In the genomic region with DNA sequence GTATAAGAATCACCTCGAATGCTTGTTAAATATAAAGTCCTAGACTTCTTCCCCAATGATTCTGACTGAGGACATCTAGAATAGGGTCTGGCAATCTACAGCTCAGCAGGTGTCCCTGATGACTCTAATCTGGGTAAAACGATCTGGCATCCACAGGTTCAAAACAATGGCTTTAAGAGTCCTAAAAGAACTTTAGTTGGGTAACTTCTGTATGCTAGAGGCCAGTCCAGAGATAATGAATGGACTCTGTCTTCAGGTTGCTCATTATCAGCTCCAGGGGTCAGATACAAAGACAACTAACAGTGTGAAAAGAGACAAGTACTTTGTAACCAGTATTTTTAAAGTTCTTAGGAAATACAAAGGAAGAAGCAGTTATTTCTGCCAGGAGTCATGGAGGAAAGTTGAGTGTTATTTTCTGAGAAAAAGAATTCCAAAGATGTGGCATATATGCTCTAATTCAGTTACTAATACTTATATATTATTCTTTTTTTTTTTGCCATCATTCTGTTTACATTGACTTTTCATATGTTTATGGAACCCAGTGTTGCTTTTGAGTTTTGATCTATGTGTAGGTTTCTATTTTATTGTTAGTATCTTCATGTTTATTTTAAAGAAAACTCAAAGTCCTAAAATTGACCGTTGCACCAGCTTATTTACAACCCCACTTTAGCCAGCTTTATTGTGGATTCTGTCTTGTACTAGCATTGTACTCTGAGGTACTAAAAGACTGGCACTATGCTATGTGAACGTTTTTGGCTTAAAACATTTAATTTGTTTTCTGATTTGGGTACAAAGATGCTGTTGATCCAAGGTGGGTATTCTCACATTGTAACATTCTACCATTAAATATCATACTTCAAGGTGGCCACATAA, we compare ENCODE assay signal across 2 cellular contexts.
TF ChIP-seq lines count a peak whose summit lies in the region.

No MANE protein-coding gene starts in this region.

TF ChIP-seq in HCT116, 20 proteins besides CTCF, POLR2A, EP300 and RAD21:
- TF ChIP-seq YY1 (IDR thresholded peaks at IDR 0.05; ENCODE audit: extremely low read depth, insufficient replicate concordance, low read depth, low read length) = no peak
- TF ChIP-seq, protein P1, sequence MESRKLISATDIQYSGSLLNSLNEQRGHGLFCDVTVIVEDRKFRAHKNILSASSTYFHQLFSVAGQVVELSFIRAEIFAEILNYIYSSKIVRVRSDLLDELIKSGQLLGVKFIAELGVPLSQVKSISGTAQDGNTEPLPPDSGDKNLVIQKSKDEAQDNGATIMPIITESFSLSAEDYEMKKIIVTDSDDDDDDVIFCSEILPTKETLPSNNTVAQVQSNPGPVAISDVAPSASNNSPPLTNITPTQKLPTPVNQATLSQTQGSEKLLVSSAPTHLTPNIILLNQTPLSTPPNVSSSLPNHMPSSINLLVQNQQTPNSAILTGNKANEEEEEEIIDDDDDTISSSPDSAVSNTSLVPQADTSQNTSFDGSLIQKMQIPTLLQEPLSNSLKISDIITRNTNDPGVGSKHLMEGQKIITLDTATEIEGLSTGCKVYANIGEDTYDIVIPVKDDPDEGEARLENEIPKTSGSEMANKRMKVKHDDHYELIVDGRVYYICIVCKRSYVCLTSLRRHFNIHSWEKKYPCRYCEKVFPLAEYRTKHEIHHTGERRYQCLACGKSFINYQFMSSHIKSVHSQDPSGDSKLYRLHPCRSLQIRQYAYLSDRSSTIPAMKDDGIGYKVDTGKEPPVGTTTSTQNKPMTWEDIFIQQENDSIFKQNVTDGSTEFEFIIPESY (IDR thresholded peaks at IDR 0.05; ENCODE audit: extremely low read depth, insufficient replicate concordance, low read length) = no peak
- no peak for TF ChIP-seq TCF7L2 (IDR thresholded peaks at IDR 0.05; ENCODE audit: borderline replicate concordance, extremely low read depth, insufficient read depth, insufficient read length)
- TF ChIP-seq, protein P2, sequence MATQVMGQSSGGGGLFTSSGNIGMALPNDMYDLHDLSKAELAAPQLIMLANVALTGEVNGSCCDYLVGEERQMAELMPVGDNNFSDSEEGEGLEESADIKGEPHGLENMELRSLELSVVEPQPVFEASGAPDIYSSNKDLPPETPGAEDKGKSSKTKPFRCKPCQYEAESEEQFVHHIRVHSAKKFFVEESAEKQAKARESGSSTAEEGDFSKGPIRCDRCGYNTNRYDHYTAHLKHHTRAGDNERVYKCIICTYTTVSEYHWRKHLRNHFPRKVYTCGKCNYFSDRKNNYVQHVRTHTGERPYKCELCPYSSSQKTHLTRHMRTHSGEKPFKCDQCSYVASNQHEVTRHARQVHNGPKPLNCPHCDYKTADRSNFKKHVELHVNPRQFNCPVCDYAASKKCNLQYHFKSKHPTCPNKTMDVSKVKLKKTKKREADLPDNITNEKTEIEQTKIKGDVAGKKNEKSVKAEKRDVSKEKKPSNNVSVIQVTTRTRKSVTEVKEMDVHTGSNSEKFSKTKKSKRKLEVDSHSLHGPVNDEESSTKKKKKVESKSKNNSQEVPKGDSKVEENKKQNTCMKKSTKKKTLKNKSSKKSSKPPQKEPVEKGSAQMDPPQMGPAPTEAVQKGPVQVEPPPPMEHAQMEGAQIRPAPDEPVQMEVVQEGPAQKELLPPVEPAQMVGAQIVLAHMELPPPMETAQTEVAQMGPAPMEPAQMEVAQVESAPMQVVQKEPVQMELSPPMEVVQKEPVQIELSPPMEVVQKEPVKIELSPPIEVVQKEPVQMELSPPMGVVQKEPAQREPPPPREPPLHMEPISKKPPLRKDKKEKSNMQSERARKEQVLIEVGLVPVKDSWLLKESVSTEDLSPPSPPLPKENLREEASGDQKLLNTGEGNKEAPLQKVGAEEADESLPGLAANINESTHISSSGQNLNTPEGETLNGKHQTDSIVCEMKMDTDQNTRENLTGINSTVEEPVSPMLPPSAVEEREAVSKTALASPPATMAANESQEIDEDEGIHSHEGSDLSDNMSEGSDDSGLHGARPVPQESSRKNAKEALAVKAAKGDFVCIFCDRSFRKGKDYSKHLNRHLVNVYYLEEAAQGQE (IDR thresholded peaks at IDR 0.05; ENCODE audit: low read depth) = no peak
- TF ChIP-seq JUND (IDR thresholded peaks at IDR 0.05) = no peak
- no peak for TF ChIP-seq ELF1 (IDR thresholded peaks at IDR 0.05; ENCODE audit: borderline replicate concordance, low read depth)
- TF ChIP-seq SIN3A (IDR thresholded peaks at IDR 0.05; ENCODE audit: low read depth) = no peak
- TF ChIP-seq, protein P3, sequence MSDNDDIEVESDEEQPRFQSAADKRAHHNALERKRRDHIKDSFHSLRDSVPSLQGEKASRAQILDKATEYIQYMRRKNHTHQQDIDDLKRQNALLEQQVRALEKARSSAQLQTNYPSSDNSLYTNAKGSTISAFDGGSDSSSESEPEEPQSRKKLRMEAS (IDR thresholded peaks at IDR 0.05) = no peak
- no peak for TF ChIP-seq ZFX (IDR thresholded peaks at IDR 0.05)
- TF ChIP-seq, protein P4, sequence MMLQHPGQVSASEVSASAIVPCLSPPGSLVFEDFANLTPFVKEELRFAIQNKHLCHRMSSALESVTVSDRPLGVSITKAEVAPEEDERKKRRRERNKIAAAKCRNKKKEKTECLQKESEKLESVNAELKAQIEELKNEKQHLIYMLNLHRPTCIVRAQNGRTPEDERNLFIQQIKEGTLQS (IDR thresholded peaks at IDR 0.05) = no peak
- TF ChIP-seq ZNF274 (IDR thresholded peaks at IDR 0.05; ENCODE audit: low read depth, low read length) = no peak
- TF ChIP-seq CBX3 (IDR thresholded peaks at IDR 0.05; ENCODE audit: low read depth) = no peak
- TF ChIP-seq SRF (IDR thresholded peaks at IDR 0.05; ENCODE audit: low read depth) = no peak
- no peak for TF ChIP-seq POLR2AphosphoS5 (IDR thresholded peaks at IDR 0.05; ENCODE audit: low read depth, low read length)
- TF ChIP-seq EZH2phosphoT487 (IDR thresholded peaks at IDR 0.05; ENCODE audit: borderline replicate concordance) = no peak
- no peak for TF ChIP-seq CEBPB (IDR thresholded peaks at IDR 0.05; ENCODE audit: low read depth)
- TF ChIP-seq FOSL1 (IDR thresholded peaks at IDR 0.05; ENCODE audit: low read depth) = no peak
- no peak for TF ChIP-seq EZH2 (IDR thresholded peaks at IDR 0.05)
- TF ChIP-seq SP1 (IDR thresholded peaks at IDR 0.05; ENCODE audit: low read depth) = no peak
- no peak for TF ChIP-seq EGR1 (IDR thresholded peaks at IDR 0.05; ENCODE audit: low read depth)

TF ChIP-seq in GM12878, 131 proteins besides CTCF, POLR2A, EP300 and RAD21:
- TF ChIP-seq, protein P5, sequence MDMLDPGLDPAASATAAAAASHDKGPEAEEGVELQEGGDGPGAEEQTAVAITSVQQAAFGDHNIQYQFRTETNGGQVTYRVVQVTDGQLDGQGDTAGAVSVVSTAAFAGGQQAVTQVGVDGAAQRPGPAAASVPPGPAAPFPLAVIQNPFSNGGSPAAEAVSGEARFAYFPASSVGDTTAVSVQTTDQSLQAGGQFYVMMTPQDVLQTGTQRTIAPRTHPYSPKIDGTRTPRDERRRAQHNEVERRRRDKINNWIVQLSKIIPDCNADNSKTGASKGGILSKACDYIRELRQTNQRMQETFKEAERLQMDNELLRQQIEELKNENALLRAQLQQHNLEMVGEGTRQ (IDR thresholded peaks at IDR 0.05; ENCODE audit: borderline replicate concordance, low read depth, low read length) = no peak
- TF ChIP-seq POLR2AphosphoS5 (IDR thresholded peaks at IDR 0.05; ENCODE audit: low read length) (peak; percentile 50), SMAD5 (IDR thresholded peaks at IDR 0.05; ENCODE audit: low read depth) (peak; percentile 42; the same call in 1 of the 2 replicates), ZBED1 (IDR thresholded peaks at IDR 0.05; ENCODE audit: borderline replicate concordance) (peak; percentile 65; the same call in 1 of the 2 replicates), IKZF2 (IDR thresholded peaks at IDR 0.05) (no peak), MTA3 (IDR thresholded peaks at IDR 0.05; ENCODE audit: borderline replicate concordance, low read length) (peak; percentile 32), POLR2AphosphoS2 (IDR thresholded peaks at IDR 0.05; ENCODE audit: low read depth, low read length) (peak; percentile 55; the same call in 1 of the 2 replicates), WRNIP1 (IDR thresholded peaks at IDR 0.05; ENCODE audit: borderline replicate concordance, low read depth, low read length) (peak; percentile 77; the same call in 1 of the 2 replicates)
- TF ChIP-seq, protein P6, sequence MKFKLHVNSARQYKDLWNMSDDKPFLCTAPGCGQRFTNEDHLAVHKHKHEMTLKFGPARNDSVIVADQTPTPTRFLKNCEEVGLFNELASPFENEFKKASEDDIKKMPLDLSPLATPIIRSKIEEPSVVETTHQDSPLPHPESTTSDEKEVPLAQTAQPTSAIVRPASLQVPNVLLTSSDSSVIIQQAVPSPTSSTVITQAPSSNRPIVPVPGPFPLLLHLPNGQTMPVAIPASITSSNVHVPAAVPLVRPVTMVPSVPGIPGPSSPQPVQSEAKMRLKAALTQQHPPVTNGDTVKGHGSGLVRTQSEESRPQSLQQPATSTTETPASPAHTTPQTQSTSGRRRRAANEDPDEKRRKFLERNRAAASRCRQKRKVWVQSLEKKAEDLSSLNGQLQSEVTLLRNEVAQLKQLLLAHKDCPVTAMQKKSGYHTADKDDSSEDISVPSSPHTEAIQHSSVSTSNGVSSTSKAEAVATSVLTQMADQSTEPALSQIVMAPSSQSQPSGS (IDR thresholded peaks at IDR 0.05; ENCODE audit: low read length) = peak; percentile 20; the same call in 1 of the 2 replicates
TF ChIP-seq in GM12878: peak in this region for 7.
